In genomic region chr11:118915396-118915795, GRCh38 we compare ENCODE assay signal across 11 cellular contexts. TPM values are rescaled to one million over a fixed set of nuclear protein-coding genes. Genes with fewer than 3 reads are reported as not detected.
DNase-seq lines count a peak whose midpoint lies in the region; ATAC-seq, FAIRE-seq and TF ChIP-seq lines count a peak whose summit lies in the region.
"Had no signal": no experiment of that assay in that cellular context is flagged by ENCODE, and none has a peak within 500 bp of the region (broad histone marks: within the 10 kb centered on the region; RNA-seq: fewer than 3 reads in every experiment).

No MANE protein-coding gene starts in this region.

- H4K5ac ChIP-seq in mesendoderm (ENCODE audit: low read length) = peak overlapping the region; percentile 6

- H2BK5ac ChIP-seq in mesendoderm (ENCODE audit: low read length) = peak overlapping the region; percentile 54

- peak overlapping the region; percentile 72 for H3K18ac ChIP-seq in mesendoderm (ENCODE audit: low read length)

- ATAC-seq in activated T-cell treated with anti-CD3 and anti-CD28 coated beads, Interleukin-2, amount 50 U/mL, for 4 hours = no peak
- no peak for ATAC-seq in left lobe of liver
- ATAC-seq in GM21381 (IDR thresholded peaks at IDR 0.05; ENCODE audit: unreplicated experiment) = no peak

- peaks cover 89% of the 10 kb centered on the region for H3K4me1 Mint-ChIP-seq in activated T-cell treated with anti-CD3 and anti-CD28 coated beads, Interleukin-2, amount 50 U/mL, for 4 hours (ENCODE audit: low read depth)
- peaks cover 77% of the 10 kb centered on the region for H3K4me1 Mint-ChIP-seq in astrocyte (ENCODE audit: low read depth, unreplicated experiment)

- FAIRE-seq in astrocyte (lab: Jason Lieb, UNC) = no peak

- no peak overlapping the region for H2BK15ac ChIP-seq in mesendoderm (replicated peaks; ENCODE audit: low read depth)

- H3K9me3 ChIP-seq in astrocyte (ENCODE audit: insufficient read depth, low read depth, low read length) = no peaks in the 10 kb centered on the region
- no peaks in the 10 kb centered on the region for H3K9me3 ChIP-seq in tibial nerve

- H2AFZ ChIP-seq in astrocyte (ENCODE audit: low read depth, low read length) = no peak overlapping the region

- TF ChIP-seq EP300 in tibial nerve (IDR thresholded peaks at IDR 0.05) = no peak

- DNase-seq in activated T-cell treated with anti-CD3 and anti-CD28 coated beads, Interleukin-2, amount 50 U/mL, for 4 hours = no peak
- no peak for DNase-seq in activated T-cell treated with anti-CD3 and anti-CD28 coated beads, Interleukin-2, amount 50 U/mL, for 1 hour
- DNase-seq in astrocyte (ENCODE audit: low read depth) (no peak), mesendoderm (no peak), tibial nerve (ENCODE audit: low spot score in 2 of 2) (no peak), hippocampal formation (lab: John Stamatoyannopoulos, UW) (no peak), left lobe of liver (ENCODE audit: low spot score) (no peak)
- DNase-seq: NCI-H1092 treated with DMSO at 0.1 percent for 48 hours had no signal

- no peaks in the 10 kb centered on the region for H3K36me3 Mint-ChIP-seq in activated T-cell treated with anti-CD3 and anti-CD28 coated beads, Interleukin-2, amount 50 U/mL, for 4 hours (ENCODE audit: insufficient read depth)
- H3K36me3 Mint-ChIP-seq in astrocyte (ENCODE audit: low read depth, unreplicated experiment) = peaks cover 1% of the 10 kb centered on the region

- H3K27me3 Mint-ChIP-seq in activated T-cell treated with anti-CD3 and anti-CD28 coated beads, Interleukin-2, amount 50 U/mL, for 4 hours (ENCODE audit: low read depth) = no peaks in the 10 kb centered on the region
- H3K27me3 Mint-ChIP-seq in astrocyte (ENCODE audit: low read depth, unreplicated experiment) = no peaks in the 10 kb centered on the region

- no peak overlapping the region for H3K4ac ChIP-seq in mesendoderm (ENCODE audit: low read depth, low read length)

- no peak for TF ChIP-seq POLR2A in tibial nerve (IDR thresholded peaks at IDR 0.05)

- peak overlapping the region; percentile 32 for H2AK5ac ChIP-seq in mesendoderm (ENCODE audit: low read length)

- H4K8ac ChIP-seq in mesendoderm (ENCODE audit: low read depth, low read length) = no peak overlapping the region

- H3K27me3 ChIP-seq in astrocyte (ENCODE audit: insufficient read depth, low read length) (no peaks in the 10 kb centered on the region), mesendoderm (ENCODE audit: insufficient read depth, low read length, poor library complexity) (no peaks in the 10 kb centered on the region), tibial nerve (no peaks in the 10 kb centered on the region)

- peaks cover 26% of the 10 kb centered on the region for H3K79me1 ChIP-seq in mesendoderm (ENCODE audit: low read length)

- H3K27ac ChIP-seq in astrocyte (ENCODE audit: low read depth, low read length) (peak overlapping the region; percentile 93), mesendoderm (ENCODE audit: low read depth, low read length) (no peak overlapping the region), tibial nerve (peak overlapping the region; percentile 88 to 97 (median 93))

- H3K9me3 Mint-ChIP-seq in activated T-cell treated with anti-CD3 and anti-CD28 coated beads, Interleukin-2, amount 50 U/mL, for 4 hours = no peaks in the 10 kb centered on the region
- H3K9me3 Mint-ChIP-seq in astrocyte (ENCODE audit: unreplicated experiment) = no peaks in the 10 kb centered on the region

- H3K79me2 ChIP-seq in astrocyte (ENCODE audit: insufficient read depth, low read length) = peaks cover 88% of the 10 kb centered on the region
- H3K79me2 ChIP-seq in mesendoderm (ENCODE audit: control insufficient read depth, insufficient read depth, low read length) = peaks cover 47% of the 10 kb centered on the region

- H3K23ac ChIP-seq in mesendoderm (ENCODE audit: low read length) = no peak overlapping the region

- H3K4me3 Mint-ChIP-seq in activated T-cell treated with anti-CD3 and anti-CD28 coated beads, Interleukin-2, amount 50 U/mL, for 4 hours = peak overlapping the region; percentile 69
- no peak overlapping the region for H3K4me3 Mint-ChIP-seq in astrocyte (ENCODE audit: unreplicated experiment)

- no peak overlapping the region for H3K4me3 ChIP-seq in astrocyte (ENCODE audit: insufficient read depth, low read depth, low read length)
- no peak overlapping the region for H3K4me3 ChIP-seq in mesendoderm (ENCODE audit: low read length)
- H3K4me3 ChIP-seq in tibial nerve = no peak overlapping the region

- H3K56ac ChIP-seq in mesendoderm (ENCODE audit: low read length) = peak overlapping the region; percentile 97

- peaks cover 94% of the 10 kb centered on the region for H3K4me1 ChIP-seq in astrocyte (ENCODE audit: insufficient read depth, low read length)
- peaks cover 69% of the 10 kb centered on the region for H3K4me1 ChIP-seq in mesendoderm (ENCODE audit: control insufficient read depth, low read depth, low read length)
- peaks cover 17 to 100% (median 98%) of the 10 kb centered on the region in 4 donors for H3K4me1 ChIP-seq in tibial nerve

- H4K20me1 ChIP-seq in astrocyte (ENCODE audit: insufficient read depth, low read length) = peaks cover 17% of the 10 kb centered on the region

- H3K36me3 ChIP-seq in astrocyte (ENCODE audit: insufficient read depth, low read length) = no peaks in the 10 kb centered on the region
- no peaks in the 10 kb centered on the region for H3K36me3 ChIP-seq in mesendoderm (ENCODE audit: control insufficient read depth, insufficient read depth, low read length)
- H3K36me3 ChIP-seq in tibial nerve = no peaks in the 10 kb centered on the region

- H3K27ac Mint-ChIP-seq in astrocyte (ENCODE audit: unreplicated experiment) = peak overlapping the region; percentile 99

- H2BK120ac ChIP-seq in mesendoderm (ENCODE audit: low read depth, low read length) = no peak overlapping the region

- no peak for TF ChIP-seq CTCF in astrocyte (IDR thresholded peaks at IDR 0.05; ENCODE audit: insufficient read depth, low read depth, low read length)
- TF ChIP-seq CTCF in tibial nerve (IDR thresholded peaks at IDR 0.05) = no peak

- WGBS in mesendoderm (ENCODE audit: extremely low coverage, insufficient coverage, low lambda C conversion rate) = no CpG with 5 or more reads among the region's 2 CpGs
- 56 to 65% methylated on average over 2 of the region's 2 CpGs for WGBS in tibial nerve, 2 donors

- no peak overlapping the region for H3K4me2 ChIP-seq in astrocyte (ENCODE audit: low read length)
- H3K4me2 ChIP-seq in mesendoderm (ENCODE audit: low read length) = no peak overlapping the region

- peak overlapping the region; percentile 86 for H3K9ac ChIP-seq in astrocyte (ENCODE audit: low read length)
- H3K9ac ChIP-seq in mesendoderm (ENCODE audit: low read length) = peak overlapping the region; percentile 26

RNA-seq across cellular contexts. Expression of gene BCL9L, which starts 10.3 kb away (rescaled TPM):
- total RNA-seq in activated T-cell treated with anti-CD3 and anti-CD28 coated beads, Interleukin-2, amount 50 U/mL, for 4 hours = 10 to 100 TPM; 26.1 to 31.2 (median 26.9) TPM
- total RNA-seq in astrocyte (128 and 138 TPM in 2 replicates), tibial nerve (10 to 100 TPM; 15.7 to 36.0 (median 28.5) TPM), left lobe of liver (24.7 TPM)
- 65.1 TPM for polyA plus RNA-seq in mesendoderm (2013, experiment 1 of 2)
- polyA plus RNA-seq in mesendoderm (2013, experiment 2 of 2) = 69.1 TPM

RNA-seq across cellular contexts. Expression of gene CXCR5, which starts 31.7 kb away (rescaled TPM):
- total RNA-seq in activated T-cell treated with anti-CD3 and anti-CD28 coated beads, Interleukin-2, amount 50 U/mL, for 4 hours = 10 to 100 TPM; 17.6 to 30.8 (median 23.7) TPM
- 0.07 and 0.12 TPM in 2 replicates for total RNA-seq in astrocyte
- 0.80 TPM for polyA plus RNA-seq in mesendoderm (2013, experiment 1 of 2)
- 0.70 TPM for polyA plus RNA-seq in mesendoderm (2013, experiment 2 of 2)
- not detected for total RNA-seq in tibial nerve
- total RNA-seq in left lobe of liver = 0.08 TPM
- polyA plus RNA-seq: BJ had no signal

RNA-seq across cellular contexts. Expression of gene UPK2, which starts 40.7 kb away (rescaled TPM):
- not detected for total RNA-seq in activated T-cell treated with anti-CD3 and anti-CD28 coated beads, Interleukin-2, amount 50 U/mL, for 4 hours
- 0.43 TPM in 1 of 2 replicates, not detected in the other for total RNA-seq in astrocyte
- 0.31 TPM for polyA plus RNA-seq in mesendoderm (2013, experiment 1 of 2)
- 0.43 TPM for polyA plus RNA-seq in mesendoderm (2013, experiment 2 of 2)
- not detected for total RNA-seq in tibial nerve
- not detected for total RNA-seq in left lobe of liver
- total RNA-seq: posterior vena cava had no signal

RNA-seq across cellular contexts. Expression of gene FOXR1, which starts 56.2 kb away (rescaled TPM):
- not detected for total RNA-seq in activated T-cell treated with anti-CD3 and anti-CD28 coated beads, Interleukin-2, amount 50 U/mL, for 4 hours
- total RNA-seq in astrocyte (not detected in 2 replicates), tibial nerve (not detected), left lobe of liver (not detected)
- 0.04 TPM for polyA plus RNA-seq in mesendoderm (2013, experiment 1 of 2)
- polyA plus RNA-seq in mesendoderm (2013, experiment 2 of 2) = not detected
- total RNA-seq: posterior vena cava had no signal
- polyA plus RNA-seq: BJ had no signal

Comparison
In these comparisons a context has a peak if more than half of its experiments do, and no peak if none do; other contexts are left out.
1. RNA of gene CXCR5, which starts 31.7 kb away (total RNA-seq): 17.6 to 30.8 TPM in activated T-cell treated with anti-CD3 and anti-CD28 coated beads, Interleukin-2, amount 50 U/mL, for 4 hours; 0.08 TPM in left lobe of liver (single experiment), 0.07 to 0.12 TPM in astrocyte and not detected in tibial nerve; every median in the first group is over 10 times any median in the second.